In genomic region chr1:178973671-178974091, GRCh38 we compare ENCODE assay signal across 13 cellular contexts. TPM values are rescaled to one million over a fixed set of nuclear protein-coding genes. Genes with fewer than 3 reads are reported as not detected.
A peak's percentile ranks its signal among the peaks of the same experiment; 100 is the strongest.
DNase-seq lines count a peak whose midpoint lies in the region; ATAC-seq, FAIRE-seq and TF ChIP-seq lines count a peak whose summit lies in the region.
"Had no signal": no experiment of that assay in that cellular context is flagged by ENCODE, and none has a peak within 500 bp of the region (broad histone marks: within the 10 kb centered on the region; RNA-seq: fewer than 3 reads in every experiment).

No MANE protein-coding gene starts in this region.

- ATAC-seq in GM21390 (IDR thresholded peaks at IDR 0.05; ENCODE audit: unreplicated experiment): peak; percentile 75
- peak; percentile 41 for ATAC-seq in HG03196 (IDR thresholded peaks at IDR 0.05; ENCODE audit: unreplicated experiment)
- ATAC-seq in GM12878: peak; percentile 68
- no peak for ATAC-seq in HG03025 (IDR thresholded peaks at IDR 0.05; ENCODE audit: low FRiP score, unreplicated experiment)
- ATAC-seq in GM21381 (IDR thresholded peaks at IDR 0.05; ENCODE audit: unreplicated experiment): no peak

- no peaks in the 10 kb centered on the region for H3K79me2 ChIP-seq in GM12878 (ENCODE audit: control insufficient read depth, insufficient read depth, low read length)

- H3K4me2 ChIP-seq in GM12878 (ENCODE audit: control insufficient read depth, insufficient read depth): peak overlapping the region; percentile 88

- WGBS in GM12878 (ENCODE audit: insufficient coverage, insufficient replicate concordance, low lambda C conversion rate, missing lambda C conversion rate): 10% methylated on average over 4 of the region's 4 CpGs

- no peaks in the 10 kb centered on the region for H3K36me3 ChIP-seq in GM12878 (ENCODE audit: control insufficient read depth in 2 of 2, insufficient read depth in 2 of 2, low read length in 1 of 2)

- H3K4me3 ChIP-seq in GM12878: peak overlapping the region; percentile 6; the same call in 1 of the 2 replicates
- H3K4me3 ChIP-seq: SK-N-MC, skin epidermis had no signal

- H2AFZ ChIP-seq in GM12878 (ENCODE audit: control insufficient read depth, low read depth, low read length): peak overlapping the region; percentile 11

- CTCF ChIA-PET in GM12878 (lab: Yijun Ruan, JAX): interaction anchor here (1.4 kb wide), 1 partner anchor 206 kb away, joined by 5 read pairs; no protein-coding TSS in a partner anchor

- TF ChIP-seq POLR2A in GM12891 (IDR thresholded peaks at IDR 0.05; ENCODE audit: low read depth, low read length): no peak
- TF ChIP-seq POLR2A in GM12878 (IDR thresholded peaks at IDR 0.05; ENCODE audit: low read depth, low read length): no peak
- TF ChIP-seq POLR2A in H54 (IDR thresholded peaks at IDR 0.05; ENCODE audit: low read depth, low read length): no peak

- BruUV-seq in GM12878 (replicated peaks; lab: Mats Ljungman, UMichigan): no TSS peak

- intact Hi-C loops in GM12878 (cut with micrococcal nuclease; ENCODE audit: unreplicated experiment): no loop called here

- no peak for TF ChIP-seq RAD21 in GM12878 (IDR thresholded peaks at IDR 0.05; ENCODE audit: insufficient read depth, low read depth, low read length)

- SMC1A ChIA-PET in GM12878 (lab: Charles Lee; ENCODE audit: uncharacterized antibody, unreplicated experiment): no interaction called here

- POLR2A ChIA-PET in GM12878 (lab: Charles Lee): no interaction called here

- H3K9me3 ChIP-seq in GM12878 (replicated peaks; ENCODE audit: control insufficient read depth, insufficient read depth, low read length): peaks cover 2% of the 10 kb centered on the region; the same call in 2 of the 3 replicates

- FAIRE-seq in GM12891 (lab: Jason Lieb, UNC): peak; percentile 23
- FAIRE-seq in GM12878 (lab: Jason Lieb, UNC): no peak
- no peak for FAIRE-seq in H54 (lab: Jason Lieb, UNC)

- peaks cover 15% of the 10 kb centered on the region for H3K4me1 ChIP-seq in GM12878 (ENCODE audit: control insufficient read depth, insufficient read depth, low read length)

- H3K27me3 ChIP-seq in GM12878 (replicated peaks in 1 of 2; ENCODE audit: control insufficient read depth in 2 of 2, insufficient read depth in 2 of 2, low read length in 1 of 2): no peaks in the 10 kb centered on the region

- no peak for DNase-seq in GM12891 (ENCODE audit: insufficient read length, low spot score)
- peak; percentile 19 for DNase-seq in GM12878 (ENCODE audit: low read depth, low spot score)
- no peak for DNase-seq in H54 (ENCODE audit: insufficient read length, low spot score)
- no peak for DNase-seq in activated naive CD4-positive, alpha-beta T cell treated with anti-CD3 and anti-CD28 coated beads, Interleukin-2, amount 50 U/mL, for 16 hours
- DNase-seq: activated CD4-positive, alpha-beta T cell treated with anti-CD3 and anti-CD28 coated beads, Interleukin-2, amount 50 U/mL, for 4 hours; anterior cingulate cortex; NCI-H1092 treated with DMSO at 0.1 percent for 48 hours had no signal

- no peak for TF ChIP-seq EP300 in GM12878 (IDR thresholded peaks at IDR 0.05; ENCODE audit: borderline replicate concordance in 1 of 2, control insufficient read depth in 1 of 2, low read depth in 2 of 2, low read length in 2 of 2)

- RAD21 ChIA-PET in GM12878 (lab: Charles Lee; ENCODE audit: unreplicated experiment): interaction anchor here (1.1 kb wide), 1 partner anchor 40 kb away, joined by 3 read pairs; no protein-coding TSS in a partner anchor

- in situ Hi-C loops in GM12878 (cut with MboI): no loop called here

- H4K20me1 ChIP-seq in GM12878 (ENCODE audit: control insufficient read depth, insufficient read depth): no peaks in the 10 kb centered on the region

- H3K9ac ChIP-seq in GM12878 (ENCODE audit: control insufficient read depth, insufficient read depth, low read length): no peak overlapping the region

- TF ChIP-seq CTCF in GM12878 (IDR thresholded peaks at IDR 0.05 in 2 of 3, conservative IDR thresholded peaks at IDR 0.05 in 1 of 3; ENCODE audit: control insufficient read depth in 2 of 3, extremely low read depth in 1 of 3, insufficient read depth in 1 of 3, low read depth in 3 of 3, low read length in 3 of 3): no peak

- no peak overlapping the region for H3K27ac ChIP-seq in GM12878 (ENCODE audit: control insufficient read depth, insufficient read depth)
- H3K27ac ChIP-seq: SK-N-MC, skin epidermis had no signal

TF ChIP-seq in GM12891, 5 proteins besides CTCF, POLR2A, EP300 and RAD21:
- TF ChIP-seq SPI1 (IDR thresholded peaks at IDR 0.05; ENCODE audit: low read depth, low read length): no peak
- TF ChIP-seq TAF1 (IDR thresholded peaks at IDR 0.05; ENCODE audit: low read depth, low read length): no peak
- TF ChIP-seq PAX5 (IDR thresholded peaks at IDR 0.05; ENCODE audit: insufficient read depth, low read length, severe bottlenecking): no peak
- no peak for TF ChIP-seq POU2F2 (IDR thresholded peaks at IDR 0.05; ENCODE audit: low read depth, low read length)
- TF ChIP-seq POLR2AphosphoS5 (IDR thresholded peaks at IDR 0.05; ENCODE audit: low read depth, low read length): no peak

TF ChIP-seq in GM12878, 131 proteins besides CTCF, POLR2A, EP300 and RAD21 (continues in another document):
- TF ChIP-seq ZNF622 (IDR thresholded peaks at IDR 0.05) (no peak), NRF1 (conservative IDR thresholded peaks at IDR 0.05; ENCODE audit: low read depth, low read length) (no peak), SP1 (IDR thresholded peaks at IDR 0.05; ENCODE audit: low read depth, low read length) (no peak), NR2C1 (IDR thresholded peaks at IDR 0.05) (no peak), ZBTB33 (IDR thresholded peaks at IDR 0.05) (no peak), ZNF687 (IDR thresholded peaks at IDR 0.05) (no peak)

RNA-seq across cellular contexts. Expression of gene FAM20B, which starts 52.0 kb away (rescaled TPM):
- polyA plus RNA-seq in GM12891 (2012; ENCODE audit: low read depth, missing spikeins): 6.1 TPM
- total RNA-seq in GM12878 (2013; cell fraction: nucleolus; rRNA removed): 22.0 and 24.9 TPM in 2 replicates
- total RNA-seq in GM12878 (2014; rRNA removed) (13.3 and 16.4 TPM in 2 replicates), GM12878 (2014; rRNA removed; fragmentation: Illumina TruSeq; extraction: Trizol) (22.8 and 22.9 TPM in 2 replicates), GM12878 (2021) (25.6 and 29.5 TPM in 2 replicates)
- 7.0 TPM for polyA plus RNA-seq in GM12878 (2011; ENCODE audit: low read depth)
- polyA plus RNA-seq in GM12878 (2011; rRNA removed) (16.3 and 18.8 TPM in 2 replicates), GM12878 (2014; fragmentation: Illumina TruSeq; extraction: Trizol) (17.4 and 23.2 TPM in 2 replicates), GM12878 (2014; fragmentation: Nextera tagmentation; extraction: Ambion mirVana) (1 to 10 TPM; 2.4 to 4.0 TPM), GM12878 (2014; rRNA removed) (10.3 and 12.4 TPM in 2 replicates), GM12878 (2016; fragmentation: Nextera tagmentation; extraction: Ambion mirVana) (1 to 10 TPM; 4.7 to 6.3 TPM)
- polyA plus RNA-seq in GM12878 (2011; cell fraction: cytosol; rRNA removed): 10.0 and 11.9 TPM in 2 replicates
- polyA plus RNA-seq in GM12878 (2011; cell fraction: nucleus; rRNA removed): 5.3 and 5.6 TPM in 2 replicates
- polyA plus RNA-seq in GM12878 (2012): 8.3 and 9.5 TPM in 2 replicates
- 26.4 and 29.9 TPM in 2 replicates for polyA minus RNA-seq in GM12878 (2011; rRNA and poly(A)+ RNA removed)
- polyA minus RNA-seq in GM12878 (2011; cell fraction: cytosol; rRNA and poly(A)+ RNA removed): 9.1 and 11.0 TPM in 2 replicates
- 2.9 and 4.9 TPM in 2 replicates for polyA minus RNA-seq in GM12878 (2011; cell fraction: nucleus; rRNA and poly(A)+ RNA removed)

Comparison
In these comparisons a context has a peak if more than half of its experiments do, and no peak if none do; other contexts are left out.
1. ATAC-seq: peak in GM21390 (single experiment), HG03196 (single experiment) and GM12878 (single experiment); none in HG03025 (single experiment) and GM21381 (single experiment).